Comparison of ENCODE assay signal across 24 cellular contexts in the genomic region with DNA sequence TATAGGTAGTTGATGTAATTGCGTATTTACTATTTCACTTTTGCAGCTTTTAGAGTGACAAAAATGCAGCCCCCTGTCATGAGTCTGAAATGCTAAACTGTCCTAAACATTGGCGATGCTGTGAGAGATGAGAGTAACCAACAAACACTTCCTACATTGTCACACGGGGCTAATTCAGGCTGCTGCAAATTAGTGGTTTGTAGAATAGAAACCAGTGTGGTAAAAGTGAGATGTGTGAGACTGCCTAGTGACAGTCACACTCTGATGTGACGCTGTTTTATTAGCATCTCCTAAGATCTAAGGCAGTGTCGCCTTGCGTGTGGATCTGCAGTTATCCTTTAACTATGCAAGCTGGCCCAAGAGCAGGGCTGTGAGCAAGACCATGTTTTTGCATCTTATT.
DNase-seq lines count a peak whose midpoint lies in the region; ATAC-seq, FAIRE-seq and TF ChIP-seq lines count a peak whose summit lies in the region.
"Had no signal": no experiment of that assay in that cellular context is flagged by ENCODE, and none has a peak within 500 bp of the region (broad histone marks: within the 10 kb centered on the region; RNA-seq: fewer than 3 reads in every experiment).

No MANE protein-coding gene starts in this region.

- H3K36me3 ChIP-seq in MM.1S (replicated peaks; ENCODE audit: insufficient read depth, low read length) (no peaks in the 10 kb centered on the region), right lobe of liver (no peaks in the 10 kb centered on the region)
- H3K36me3 ChIP-seq: SJCRH30 had no signal

- H3K9me2 ChIP-seq in MM.1S (replicated peaks; ENCODE audit: insufficient read depth, low read length): no peaks in the 10 kb centered on the region

- H3K4me1 ChIP-seq in MM.1S (ENCODE audit: low read length) (no peaks in the 10 kb centered on the region), right lobe of liver (no peaks in the 10 kb centered on the region)
- H3K4me1 ChIP-seq: SJCRH30 had no signal

- H3K27me3 ChIP-seq in MM.1S (replicated peaks; ENCODE audit: insufficient read depth, low read length) (no peaks in the 10 kb centered on the region), right lobe of liver (no peaks in the 10 kb centered on the region)
- H3K27me3 ChIP-seq: SJCRH30 had no signal

- no peak for TF ChIP-seq POLR2A in right lobe of liver (IDR thresholded peaks at IDR 0.05)

- intact Hi-C loops in right lobe of liver (cut with DNase I): no loop called here

- ATAC-seq in GM18867 (IDR thresholded peaks at IDR 0.05; ENCODE audit: unreplicated experiment) (peak; percentile 82), HG02798 (IDR thresholded peaks at IDR 0.05; ENCODE audit: poor library complexity, unreplicated experiment) (peak; percentile 79), GM21515 (IDR thresholded peaks at IDR 0.05; ENCODE audit: unreplicated experiment) (no peak), right lobe of liver (no peak)
- ATAC-seq: HepG2, T-helper 17 cell had no signal

- H4K20me1 ChIP-seq in MM.1S (ENCODE audit: insufficient read depth, low read length): no peaks in the 10 kb centered on the region

- no peaks in the 10 kb centered on the region for H3K79me2 ChIP-seq in MM.1S (ENCODE audit: low read length)

- TF ChIP-seq CTCF in GM12865 (IDR thresholded peaks at IDR 0.05; ENCODE audit: insufficient read depth, low read depth, low read length, missing control alignments) (no peak), MM.1S (IDR thresholded peaks at IDR 0.05; ENCODE audit: low read length) (no peak), right lobe of liver (IDR thresholded peaks at IDR 0.05) (no peak)

- DNase-seq in GM12865 (ENCODE audit: low read depth): peak; percentile 17
- peak; percentile 36 for DNase-seq in MM.1S
- no peak for DNase-seq in urothelium cell line (ENCODE audit: low spot score)
- no peak for DNase-seq in D341Med (ENCODE audit: low spot score)
- no peak for DNase-seq in right lobe of liver
- DNase-seq: 8988T, DMS 273 treated with DMSO at 0.1 percent for 48 hours, DND-41, H9, KBM-7, NCI-H1105 treated with DMSO at 0.1 percent for 48 hours, NCI-H1694, NCI-H2081 treated with DMSO at 0.1 percent for 48 hours, NCI-H748 treated with DMSO at 0.1 percent for 48 hours, PC-9, SJCRH30, T-helper 17 cell had no signal

- H3K9me3 ChIP-seq in MM.1S (replicated peaks; ENCODE audit: insufficient read depth, low read length) (no peaks in the 10 kb centered on the region), right lobe of liver (no peaks in the 10 kb centered on the region)
- H3K9me3 ChIP-seq: SJCRH30 had no signal

- H3F3A ChIP-seq in MM.1S (ENCODE audit: insufficient read depth, low read length): no peaks in the 10 kb centered on the region

- FAIRE-seq in urothelium cell line (lab: Jason Lieb, UNC): no peak
- FAIRE-seq: G401.6, GM18507, GM19239, HepG2 had no signal

- H3K9ac ChIP-seq in MM.1S (ENCODE audit: low read length): no peak overlapping the region

- H3K4me2 ChIP-seq in MM.1S (ENCODE audit: low read depth, low read length): no peak overlapping the region
- H3K4me2 ChIP-seq: PC-9 had no signal

- no peak overlapping the region for H2AFZ ChIP-seq in MM.1S (ENCODE audit: low read length)
- H2AFZ ChIP-seq: PC-9 had no signal

- H3K4me3 ChIP-seq in GM12865 (ENCODE audit: low read depth, low read length) (no peak overlapping the region), MM.1S (ENCODE audit: low read length) (no peak overlapping the region), right lobe of liver (no peak overlapping the region)
- H3K4me3 ChIP-seq: PC-9, SJCRH30 had no signal

- H3K27ac ChIP-seq in MM.1S (ENCODE audit: low read length): no peak overlapping the region
- H3K27ac ChIP-seq in right lobe of liver: no peak overlapping the region
- H3K27ac ChIP-seq: PC-9, SJCRH30 had no signal

- 14% methylated on average over 6 of the region's 6 CpGs for WGBS in right lobe of liver (ENCODE audit: insufficient coverage, low coverage, low lambda C conversion rate, missing lambda C conversion rate)

Comparison
In these comparisons a context has a peak if more than half of its experiments do, and no peak if none do; other contexts are left out.
1. DNase-seq: peak in GM12865 (single experiment) and MM.1S (single experiment); none in urothelium cell line (single experiment), D341Med (single experiment) and right lobe of liver (0 of 3).
2. ATAC-seq: peak in GM18867 (single experiment) and HG02798 (single experiment); none in GM21515 (single experiment) and right lobe of liver (0 of 4).